ENCODE assay signal across 10 cellular contexts in genomic region chr1:234975941-234976871, GRCh38.
DNase-seq lines count a peak whose midpoint lies in the region; ATAC-seq and TF ChIP-seq lines count a peak whose summit lies in the region.
"Had no signal": no experiment of that assay in that cellular context is flagged by ENCODE, and none has a peak within 500 bp of the region (broad histone marks: within the 10 kb centered on the region; RNA-seq: fewer than 3 reads in every experiment).

No MANE protein-coding gene starts in this region.

- peaks cover 79% of the 10 kb centered on the region for H3K4me1 ChIP-seq in SJSA1 (replicated peaks)

- H3K4me3 ChIP-seq in SJSA1 = no peak overlapping the region
- no peak overlapping the region for H3K4me3 ChIP-seq in fibroblast of villous mesenchyme (ENCODE audit: low read depth, low read length)

- peaks cover 73% of the 10 kb centered on the region for H3K4me1 Mint-ChIP-seq in Calu3 (ENCODE audit: low read depth, unreplicated experiment)

- peak overlapping the region; percentile 68 for H3K27ac ChIP-seq in SJSA1

- peaks cover 22% of the 10 kb centered on the region for H3K36me3 Mint-ChIP-seq in Calu3 (ENCODE audit: insufficient read depth, unreplicated experiment)

- no peaks in the 10 kb centered on the region for H3K9me3 ChIP-seq in SJSA1 (replicated peaks)

- H3K27me3 Mint-ChIP-seq in Calu3 (ENCODE audit: unreplicated experiment) = no peaks in the 10 kb centered on the region

- H3K27ac Mint-ChIP-seq in Calu3 (ENCODE audit: unreplicated experiment) = peak overlapping the region; percentile 47

- H3K27me3 ChIP-seq in SJSA1 (replicated peaks) = no peaks in the 10 kb centered on the region

- no TSS peak for BruUV-seq in Calu3 (replicated peaks; lab: Mats Ljungman, UMichigan)

- DNase-seq in Calu3 (no peak), SJSA1 (ENCODE audit: low read depth in 1 of 2, low spot score in 2 of 2) (no peak), fibroblast of villous mesenchyme (ENCODE audit: low read depth) (peak; percentile 21), sciatic nerve (ENCODE audit: low spot score) (peak; percentile 62), HUDEP-2 (lab: John Stamatoyannopoulos, UW; ENCODE audit: unreplicated experiment in 76 of 76) (no peak), SIG-M5 (lab: John Stamatoyannopoulos, UW) (no peak), inferior parietal cortex (ENCODE audit: extremely low spot score) (no peak)
- DNase-seq in activated CD4-positive, CD25-positive, alpha-beta regulatory T cell treated with anti-CD3 and anti-CD28 coated beads, Interleukin-2, amount 50 U/mL, for 72 hours = no peak
- DNase-seq: activated naive CD4-positive, alpha-beta T cell treated with anti-CD3 and anti-CD28 coated beads, Interleukin-2, amount 50 U/mL, for 16 hours; NCI-H1694 had no signal

- peak; percentile 8 for ATAC-seq in sciatic nerve

- CTCF ChIA-PET in Calu3 (lab: Charles Lee) = interaction anchor here (0.6 to 2.5 kb wide), 3 partner anchors 12 to 256 kb away, joined by 5 to 13 read pairs (median 6); no protein-coding TSS in a partner anchor

- H3K9me3 Mint-ChIP-seq in Calu3 (ENCODE audit: low read depth, unreplicated experiment) = peaks cover 2% of the 10 kb centered on the region

- intact Hi-C loops in Calu3 (cut with micrococcal nuclease; ENCODE audit: unreplicated experiment) (no loop called here), sciatic nerve (cut with DNase I) (loop anchor here (10.0 kb wide), 1 partner anchor 381 kb away; no protein-coding TSS in a partner anchor)

- no peak overlapping the region for H3K4me3 Mint-ChIP-seq in Calu3 (ENCODE audit: low read depth, unreplicated experiment)

- no peak for TF ChIP-seq CTCF in Calu3 (IDR thresholded peaks at IDR 0.05; ENCODE audit: unreplicated experiment)
- TF ChIP-seq CTCF in fibroblast of villous mesenchyme (IDR thresholded peaks at IDR 0.05; ENCODE audit: insufficient read depth, low read depth, low read length) = no peak

- no peaks in the 10 kb centered on the region for H3K36me3 ChIP-seq in SJSA1

Comparison
In these comparisons a context has a peak if more than half of its experiments do, and no peak if none do; other contexts are left out.
1. DNase-seq: peak in fibroblast of villous mesenchyme (single experiment) and sciatic nerve (single experiment); none in Calu3 (single experiment), SJSA1 (0 of 2), HUDEP-2 (0 of 76), SIG-M5 (single experiment), inferior parietal cortex (single experiment) and activated CD4-positive, CD25-positive, alpha-beta regulatory T cell treated with anti-CD3 and anti-CD28 coated beads, Interleukin-2, amount 50 U/mL, for 72 hours (single experiment).